In genomic region chr2:117631141-117631540, GRCh38 we compare ENCODE assay signal across 2 cellular contexts.
TF ChIP-seq lines count a peak whose summit lies in the region.

No MANE protein-coding gene starts in this region.

TF ChIP-seq in SK-N-SH, 30 proteins besides CTCF, POLR2A, EP300 and RAD21 (continued from another document):
- no peak for TF ChIP-seq GABPA (IDR thresholded peaks at IDR 0.05; ENCODE audit: low read depth)
- peak; percentile 27; the same call in 1 of the 2 replicates for TF ChIP-seq PBX3 (IDR thresholded peaks at IDR 0.05)
- peak; percentile 97 for TF ChIP-seq FOXJ3 (CRISPR knock-in tag; IDR thresholded peaks at IDR 0.05)
- peak; percentile 91 for TF ChIP-seq CHD2 (IDR thresholded peaks at IDR 0.05; ENCODE audit: low read length, partially characterized antibody)
- TF ChIP-seq GATA2 (CRISPR knock-in tag; IDR thresholded peaks at IDR 0.05) = peak; percentile 88
- 0 out of 2 replicates have a peak, but pooled peaks have one; percentile 19 for TF ChIP-seq JUND (IDR thresholded peaks at IDR 0.05)
- TF ChIP-seq TCF12 (IDR thresholded peaks at IDR 0.05) = peak; percentile 72
- no peak for TF ChIP-seq NRF1 (IDR thresholded peaks at IDR 0.05; ENCODE audit: low read depth, low read length)
- TF ChIP-seq TEAD4 (IDR thresholded peaks at IDR 0.05; ENCODE audit: borderline replicate concordance, insufficient read depth) = peak; percentile 90

TF ChIP-seq in neural cell, 6 proteins besides CTCF, POLR2A, EP300 and RAD21 (continued from another document):
- TF ChIP-seq REST (IDR thresholded peaks at IDR 0.05; ENCODE audit: borderline replicate concordance) (no peak), EZH2 (IDR thresholded peaks at IDR 0.05; ENCODE audit: borderline replicate concordance, insufficient read depth, low read length, poor library complexity, severe bottlenecking) (no peak), TAF1 (IDR thresholded peaks at IDR 0.05; ENCODE audit: low read depth) (no peak), MXI1 (conservative IDR thresholded peaks at IDR 0.05; ENCODE audit: poor library complexity, severe bottlenecking) (no peak)
TF ChIP-seq in neural cell: peak in this region for 0.
